2 cellular contexts compared by ENCODE assay signal in genomic region chr22:43118024-43118849, GRCh38.
TF ChIP-seq lines count a peak whose summit lies in the region.

No MANE protein-coding gene starts in this region.

TF ChIP-seq in IMR-90, 13 proteins besides CTCF, POLR2A, EP300 and RAD21:
- TF ChIP-seq NFE2L2 (IDR thresholded peaks at IDR 0.05; ENCODE audit: low read depth, low read length) = no peak
- no peak for TF ChIP-seq CHD1 (IDR thresholded peaks at IDR 0.05; ENCODE audit: low read depth, low read length)
- no peak for TF ChIP-seq MAFK (IDR thresholded peaks at IDR 0.05; ENCODE audit: low read depth, low read length)
- TF ChIP-seq MAZ (IDR thresholded peaks at IDR 0.05; ENCODE audit: borderline replicate concordance, low read depth, low read length) = no peak
TF ChIP-seq in IMR-90: peak in this region for 0.

TF ChIP-seq in H1, 55 proteins besides CTCF, POLR2A, EP300 and RAD21:
- no peak for TF ChIP-seq EZH2 (IDR thresholded peaks at IDR 0.05; ENCODE audit: low read depth, low read length, severe bottlenecking)
- no peak for TF ChIP-seq TCF12 (IDR thresholded peaks at IDR 0.05; ENCODE audit: low read depth, low read length)
- no peak for TF ChIP-seq SIN3A (conservative IDR thresholded peaks at IDR 0.05 in 1 of 2, IDR thresholded peaks at IDR 0.05 in 1 of 2; ENCODE audit: low read depth in 1 of 2, low read length in 2 of 2)
- TF ChIP-seq SIX5 (IDR thresholded peaks at IDR 0.05; ENCODE audit: low read depth, low read length) = no peak
- no peak for TF ChIP-seq YY1 (IDR thresholded peaks at IDR 0.05; ENCODE audit: low read depth, low read length)
- no peak for TF ChIP-seq CTBP2 (IDR thresholded peaks at IDR 0.05; ENCODE audit: borderline replicate concordance, insufficient read depth, insufficient read length, low read length)
- TF ChIP-seq SP4 (IDR thresholded peaks at IDR 0.05; ENCODE audit: low read length) = no peak
